In the genomic region with DNA sequence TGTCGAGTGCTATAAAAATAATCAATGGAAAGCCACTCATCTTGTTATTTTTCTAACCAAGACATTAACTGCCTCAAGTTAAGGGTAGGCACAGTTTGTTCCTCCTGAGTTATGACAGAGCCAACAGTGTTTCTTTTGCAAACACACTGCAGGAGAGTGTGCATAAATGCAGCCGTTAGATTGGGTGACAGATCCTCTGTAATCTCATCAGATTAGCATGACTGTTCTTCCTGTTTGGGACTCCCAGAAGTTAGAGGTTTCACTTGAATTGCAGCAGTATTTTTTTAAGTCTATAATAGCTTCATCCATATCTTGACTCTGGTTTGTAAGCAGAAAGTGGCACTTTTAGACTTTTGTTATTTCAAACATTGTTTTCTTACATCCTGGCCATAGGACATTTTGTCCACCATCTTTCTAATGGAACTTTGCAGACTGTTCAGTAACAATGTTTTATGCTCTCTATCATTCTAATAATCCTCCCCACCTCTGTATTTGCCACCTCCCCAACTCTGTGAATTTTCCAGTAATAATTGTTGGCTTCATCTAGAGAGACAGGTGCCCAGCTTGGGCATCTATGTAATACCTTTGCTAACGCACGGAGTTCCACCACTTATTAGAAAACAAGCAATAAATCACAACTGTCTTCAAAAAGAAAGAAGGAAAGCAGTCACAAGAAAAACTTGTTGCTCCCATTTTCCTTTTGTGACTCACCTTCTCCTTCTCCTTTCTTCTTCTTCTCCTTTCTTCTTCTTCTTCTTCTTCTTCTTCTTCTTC, we compare ENCODE assay signal across 1 cellular context.
A peak's percentile ranks its signal among the peaks of the same experiment; 100 is the strongest.
TF ChIP-seq lines count a peak whose summit lies in the region.

No MANE protein-coding gene starts in this region.

TF ChIP-seq in K562, 482 proteins besides CTCF, POLR2A, EP300 and RAD21 (continued from another document and continues in another):
- TF ChIP-seq, protein P1, sequence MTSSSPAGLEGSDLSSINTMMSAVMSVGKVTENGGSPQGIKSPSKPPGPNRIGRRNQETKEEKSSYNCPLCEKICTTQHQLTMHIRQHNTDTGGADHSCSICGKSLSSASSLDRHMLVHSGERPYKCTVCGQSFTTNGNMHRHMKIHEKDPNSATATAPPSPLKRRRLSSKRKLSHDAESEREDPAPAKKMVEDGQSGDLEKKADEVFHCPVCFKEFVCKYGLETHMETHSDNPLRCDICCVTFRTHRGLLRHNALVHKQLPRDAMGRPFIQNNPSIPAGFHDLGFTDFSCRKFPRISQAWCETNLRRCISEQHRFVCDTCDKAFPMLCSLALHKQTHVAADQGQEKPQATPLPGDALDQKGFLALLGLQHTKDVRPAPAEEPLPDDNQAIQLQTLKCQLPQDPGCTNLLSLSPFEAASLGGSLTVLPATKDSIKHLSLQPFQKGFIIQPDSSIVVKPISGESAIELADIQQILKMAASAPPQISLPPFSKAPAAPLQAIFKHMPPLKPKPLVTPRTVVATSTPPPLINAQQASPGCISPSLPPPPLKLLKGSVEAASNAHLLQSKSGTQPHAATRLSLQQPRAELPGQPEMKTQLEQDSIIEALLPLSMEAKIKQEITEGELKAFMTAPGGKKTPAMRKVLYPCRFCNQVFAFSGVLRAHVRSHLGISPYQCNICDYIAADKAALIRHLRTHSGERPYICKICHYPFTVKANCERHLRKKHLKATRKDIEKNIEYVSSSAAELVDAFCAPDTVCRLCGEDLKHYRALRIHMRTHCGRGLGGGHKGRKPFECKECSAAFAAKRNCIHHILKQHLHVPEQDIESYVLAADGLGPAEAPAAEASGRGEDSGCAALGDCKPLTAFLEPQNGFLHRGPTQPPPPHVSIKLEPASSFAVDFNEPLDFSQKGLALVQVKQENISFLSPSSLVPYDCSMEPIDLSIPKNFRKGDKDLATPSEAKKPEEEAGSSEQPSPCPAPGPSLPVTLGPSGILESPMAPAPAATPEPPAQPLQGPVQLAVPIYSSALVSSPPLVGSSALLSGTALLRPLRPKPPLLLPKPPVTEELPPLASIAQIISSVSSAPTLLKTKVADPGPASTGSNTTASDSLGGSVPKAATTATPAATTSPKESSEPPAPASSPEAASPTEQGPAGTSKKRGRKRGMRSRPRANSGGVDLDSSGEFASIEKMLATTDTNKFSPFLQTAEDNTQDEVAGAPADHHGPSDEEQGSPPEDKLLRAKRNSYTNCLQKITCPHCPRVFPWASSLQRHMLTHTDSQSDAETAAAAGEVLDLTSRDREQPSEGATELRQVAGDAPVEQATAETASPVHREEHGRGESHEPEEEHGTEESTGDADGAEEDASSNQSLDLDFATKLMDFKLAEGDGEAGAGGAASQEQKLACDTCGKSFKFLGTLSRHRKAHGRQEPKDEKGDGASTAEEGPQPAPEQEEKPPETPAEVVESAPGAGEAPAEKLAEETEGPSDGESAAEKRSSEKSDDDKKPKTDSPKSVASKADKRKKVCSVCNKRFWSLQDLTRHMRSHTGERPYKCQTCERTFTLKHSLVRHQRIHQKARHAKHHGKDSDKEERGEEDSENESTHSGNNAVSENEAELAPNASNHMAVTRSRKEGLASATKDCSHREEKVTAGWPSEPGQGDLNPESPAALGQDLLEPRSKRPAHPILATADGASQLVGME (CRISPR knock-in tag; IDR thresholded peaks at IDR 0.05) = no peak
- TF ChIP-seq, protein P2, sequence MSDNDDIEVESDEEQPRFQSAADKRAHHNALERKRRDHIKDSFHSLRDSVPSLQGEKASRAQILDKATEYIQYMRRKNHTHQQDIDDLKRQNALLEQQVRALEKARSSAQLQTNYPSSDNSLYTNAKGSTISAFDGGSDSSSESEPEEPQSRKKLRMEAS (CRISPR knock-in tag; IDR thresholded peaks at IDR 0.05) = no peak
- TF ChIP-seq ZNF175 (CRISPR knock-in tag; IDR thresholded peaks at IDR 0.05; ENCODE audit: low read depth) = peak; percentile 59
- TF ChIP-seq HDAC1 (IDR thresholded peaks at IDR 0.05) = no peak
- TF ChIP-seq, protein P3, sequence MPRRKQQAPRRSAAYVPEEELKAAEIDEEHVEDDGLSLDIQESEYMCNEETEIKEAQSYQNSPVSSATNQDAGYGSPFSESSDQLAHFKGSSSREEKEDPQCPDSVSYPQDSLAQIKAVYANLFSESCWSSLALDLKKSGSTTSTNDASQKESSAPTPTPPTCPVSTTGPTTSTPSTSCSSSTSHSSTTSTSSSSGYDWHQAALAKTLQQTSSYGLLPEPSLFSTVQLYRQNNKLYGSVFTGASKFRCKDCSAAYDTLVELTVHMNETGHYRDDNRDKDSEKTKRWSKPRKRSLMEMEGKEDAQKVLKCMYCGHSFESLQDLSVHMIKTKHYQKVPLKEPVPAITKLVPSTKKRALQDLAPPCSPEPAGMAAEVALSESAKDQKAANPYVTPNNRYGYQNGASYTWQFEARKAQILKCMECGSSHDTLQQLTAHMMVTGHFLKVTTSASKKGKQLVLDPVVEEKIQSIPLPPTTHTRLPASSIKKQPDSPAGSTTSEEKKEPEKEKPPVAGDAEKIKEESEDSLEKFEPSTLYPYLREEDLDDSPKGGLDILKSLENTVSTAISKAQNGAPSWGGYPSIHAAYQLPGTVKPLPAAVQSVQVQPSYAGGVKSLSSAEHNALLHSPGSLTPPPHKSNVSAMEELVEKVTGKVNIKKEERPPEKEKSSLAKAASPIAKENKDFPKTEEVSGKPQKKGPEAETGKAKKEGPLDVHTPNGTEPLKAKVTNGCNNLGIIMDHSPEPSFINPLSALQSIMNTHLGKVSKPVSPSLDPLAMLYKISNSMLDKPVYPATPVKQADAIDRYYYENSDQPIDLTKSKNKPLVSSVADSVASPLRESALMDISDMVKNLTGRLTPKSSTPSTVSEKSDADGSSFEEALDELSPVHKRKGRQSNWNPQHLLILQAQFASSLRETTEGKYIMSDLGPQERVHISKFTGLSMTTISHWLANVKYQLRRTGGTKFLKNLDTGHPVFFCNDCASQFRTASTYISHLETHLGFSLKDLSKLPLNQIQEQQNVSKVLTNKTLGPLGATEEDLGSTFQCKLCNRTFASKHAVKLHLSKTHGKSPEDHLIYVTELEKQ (CRISPR knock-in tag; IDR thresholded peaks at IDR 0.05) = no peak
- no peak for TF ChIP-seq HDAC6 (IDR thresholded peaks at IDR 0.05; ENCODE audit: low read depth, low read length)
- no peak for TF ChIP-seq PHF8 (IDR thresholded peaks at IDR 0.05; ENCODE audit: borderline replicate concordance, low read length)
- no peak for TF ChIP-seq ZFPM2 (CRISPR knock-in tag; IDR thresholded peaks at IDR 0.05)
- TF ChIP-seq CC2D1A (IDR thresholded peaks at IDR 0.05) = peak; percentile 34; the same call in 1 of the 2 replicates
- TF ChIP-seq CBFA2T2 (conservative IDR thresholded peaks at IDR 0.05) = no peak; the same call in 1 of the 2 replicates
- TF ChIP-seq RBM25 (IDR thresholded peaks at IDR 0.05; ENCODE audit: low read depth, low read length, severe bottlenecking) = no peak
- TF ChIP-seq FOXK1 (CRISPR knock-in tag; IDR thresholded peaks at IDR 0.05; ENCODE audit: borderline replicate concordance) = no peak
- no peak for TF ChIP-seq HNRNPH1 (optimal IDR thresholded peaks at IDR 0.05; ENCODE audit: low read depth, low read length)
- TF ChIP-seq SNRNP70 (optimal IDR thresholded peaks at IDR 0.05; ENCODE audit: low read depth, low read length) = no peak
- TF ChIP-seq, protein P4, sequence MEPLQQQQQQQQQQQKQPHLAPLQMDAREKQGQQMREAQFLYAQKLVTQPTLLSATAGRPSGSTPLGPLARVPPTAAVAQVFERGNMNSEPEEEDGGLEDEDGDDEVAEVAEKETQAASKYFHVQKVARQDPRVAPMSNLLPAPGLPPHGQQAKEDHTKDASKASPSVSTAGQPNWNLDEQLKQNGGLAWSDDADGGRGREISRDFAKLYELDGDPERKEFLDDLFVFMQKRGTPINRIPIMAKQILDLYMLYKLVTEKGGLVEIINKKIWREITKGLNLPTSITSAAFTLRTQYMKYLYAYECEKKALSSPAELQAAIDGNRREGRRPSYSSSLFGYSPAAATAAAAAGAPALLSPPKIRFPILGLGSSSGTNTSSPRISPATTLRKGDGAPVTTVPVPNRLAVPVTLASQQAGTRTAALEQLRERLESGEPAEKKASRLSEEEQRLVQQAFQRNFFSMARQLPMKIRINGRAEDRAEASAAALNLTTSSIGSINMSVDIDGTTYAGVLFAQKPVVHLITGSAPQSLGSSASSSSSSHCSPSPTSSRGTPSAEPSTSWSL (CRISPR knock-in tag; IDR thresholded peaks at IDR 0.05; ENCODE audit: borderline replicate concordance) = no peak
- TF ChIP-seq KAT2B (IDR thresholded peaks at IDR 0.05; ENCODE audit: low read depth, low read length) = no peak
- no peak for TF ChIP-seq ZBTB1 (CRISPR knock-in tag; IDR thresholded peaks at IDR 0.05; ENCODE audit: borderline replicate concordance, low read depth)
- TF ChIP-seq SMARCA4 (IDR thresholded peaks at IDR 0.05) = peak; percentile 74; the same call in 1 of the 2 replicates
- TF ChIP-seq BRCA1 (IDR thresholded peaks at IDR 0.05) = no peak
- TF ChIP-seq BRCA1 (CRISPR knock-in tag; IDR thresholded peaks at IDR 0.05) = no peak
- no peak for TF ChIP-seq ZNF785 (CRISPR knock-in tag; IDR thresholded peaks at IDR 0.05)
- no peak for TF ChIP-seq MAFK (IDR thresholded peaks at IDR 0.05; ENCODE audit: low read length)
- TF ChIP-seq NELFE (IDR thresholded peaks at IDR 0.05; ENCODE audit: insufficient read depth, insufficient read length) = no peak
- TF ChIP-seq MCM7 (IDR thresholded peaks at IDR 0.05) = no peak
- TF ChIP-seq, protein P5, sequence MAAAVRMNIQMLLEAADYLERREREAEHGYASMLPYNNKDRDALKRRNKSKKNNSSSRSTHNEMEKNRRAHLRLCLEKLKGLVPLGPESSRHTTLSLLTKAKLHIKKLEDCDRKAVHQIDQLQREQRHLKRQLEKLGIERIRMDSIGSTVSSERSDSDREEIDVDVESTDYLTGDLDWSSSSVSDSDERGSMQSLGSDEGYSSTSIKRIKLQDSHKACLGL (CRISPR knock-in tag; IDR thresholded peaks at IDR 0.05; ENCODE audit: borderline replicate concordance, poor library complexity, severe bottlenecking) = no peak
- TF ChIP-seq, protein P6, sequence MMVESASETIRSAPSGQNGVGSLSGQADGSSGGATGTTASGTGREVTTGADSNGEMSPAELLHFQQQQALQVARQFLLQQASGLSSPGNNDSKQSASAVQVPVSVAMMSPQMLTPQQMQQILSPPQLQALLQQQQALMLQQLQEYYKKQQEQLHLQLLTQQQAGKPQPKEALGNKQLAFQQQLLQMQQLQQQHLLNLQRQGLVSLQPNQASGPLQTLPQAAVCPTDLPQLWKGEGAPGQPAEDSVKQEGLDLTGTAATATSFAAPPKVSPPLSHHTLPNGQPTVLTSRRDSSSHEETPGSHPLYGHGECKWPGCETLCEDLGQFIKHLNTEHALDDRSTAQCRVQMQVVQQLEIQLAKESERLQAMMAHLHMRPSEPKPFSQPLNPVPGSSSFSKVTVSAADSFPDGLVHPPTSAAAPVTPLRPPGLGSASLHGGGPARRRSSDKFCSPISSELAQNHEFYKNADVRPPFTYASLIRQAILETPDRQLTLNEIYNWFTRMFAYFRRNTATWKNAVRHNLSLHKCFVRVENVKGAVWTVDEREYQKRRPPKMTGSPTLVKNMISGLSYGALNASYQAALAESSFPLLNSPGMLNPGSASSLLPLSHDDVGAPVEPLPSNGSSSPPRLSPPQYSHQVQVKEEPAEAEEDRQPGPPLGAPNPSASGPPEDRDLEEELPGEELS (CRISPR knock-in tag; IDR thresholded peaks at IDR 0.05; ENCODE audit: borderline replicate concordance) = no peak
- TF ChIP-seq SREBF1 (IDR thresholded peaks at IDR 0.05; ENCODE audit: borderline replicate concordance, low read depth, low read length) = no peak
- TF ChIP-seq, protein P7, sequence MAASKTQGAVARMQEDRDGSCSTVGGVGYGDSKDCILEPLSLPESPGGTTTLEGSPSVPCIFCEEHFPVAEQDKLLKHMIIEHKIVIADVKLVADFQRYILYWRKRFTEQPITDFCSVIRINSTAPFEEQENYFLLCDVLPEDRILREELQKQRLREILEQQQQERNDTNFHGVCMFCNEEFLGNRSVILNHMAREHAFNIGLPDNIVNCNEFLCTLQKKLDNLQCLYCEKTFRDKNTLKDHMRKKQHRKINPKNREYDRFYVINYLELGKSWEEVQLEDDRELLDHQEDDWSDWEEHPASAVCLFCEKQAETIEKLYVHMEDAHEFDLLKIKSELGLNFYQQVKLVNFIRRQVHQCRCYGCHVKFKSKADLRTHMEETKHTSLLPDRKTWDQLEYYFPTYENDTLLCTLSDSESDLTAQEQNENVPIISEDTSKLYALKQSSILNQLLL (CRISPR knock-in tag; IDR thresholded peaks at IDR 0.05; ENCODE audit: borderline replicate concordance) = no peak
- TF ChIP-seq KAT7 (CRISPR knock-in tag; IDR thresholded peaks at IDR 0.05; ENCODE audit: borderline replicate concordance) = no peak
- no peak for TF ChIP-seq ETV5 (CRISPR knock-in tag; IDR thresholded peaks at IDR 0.05; ENCODE audit: low read depth)
- no peak for TF ChIP-seq TGIF2 (CRISPR knock-in tag; IDR thresholded peaks at IDR 0.05)
- TF ChIP-seq, protein P8, sequence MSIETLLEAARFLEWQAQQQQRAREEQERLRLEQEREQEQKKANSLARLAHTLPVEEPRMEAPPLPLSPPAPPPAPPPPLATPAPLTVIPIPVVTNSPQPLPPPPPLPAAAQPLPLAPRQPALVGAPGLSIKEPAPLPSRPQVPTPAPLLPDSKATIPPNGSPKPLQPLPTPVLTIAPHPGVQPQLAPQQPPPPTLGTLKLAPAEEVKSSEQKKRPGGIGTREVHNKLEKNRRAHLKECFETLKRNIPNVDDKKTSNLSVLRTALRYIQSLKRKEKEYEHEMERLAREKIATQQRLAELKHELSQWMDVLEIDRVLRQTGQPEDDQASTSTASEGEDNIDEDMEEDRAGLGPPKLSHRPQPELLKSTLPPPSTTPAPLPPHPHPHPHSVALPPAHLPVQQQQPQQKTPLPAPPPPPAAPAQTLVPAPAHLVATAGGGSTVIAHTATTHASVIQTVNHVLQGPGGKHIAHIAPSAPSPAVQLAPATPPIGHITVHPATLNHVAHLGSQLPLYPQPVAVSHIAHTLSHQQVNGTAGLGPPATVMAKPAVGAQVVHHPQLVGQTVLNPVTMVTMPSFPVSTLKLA (conservative IDR thresholded peaks at IDR 0.05) = no peak
- TF ChIP-seq NBN (IDR thresholded peaks at IDR 0.05; ENCODE audit: low read depth) = no peak
- peak; percentile 67 for TF ChIP-seq MYC (IDR thresholded peaks at IDR 0.05; ENCODE audit: low read depth, low read length)
- no peak for TF ChIP-seq MYC (CRISPR knock-in tag; IDR thresholded peaks at IDR 0.05; ENCODE audit: borderline replicate concordance, low read depth)
- TF ChIP-seq, protein P9, sequence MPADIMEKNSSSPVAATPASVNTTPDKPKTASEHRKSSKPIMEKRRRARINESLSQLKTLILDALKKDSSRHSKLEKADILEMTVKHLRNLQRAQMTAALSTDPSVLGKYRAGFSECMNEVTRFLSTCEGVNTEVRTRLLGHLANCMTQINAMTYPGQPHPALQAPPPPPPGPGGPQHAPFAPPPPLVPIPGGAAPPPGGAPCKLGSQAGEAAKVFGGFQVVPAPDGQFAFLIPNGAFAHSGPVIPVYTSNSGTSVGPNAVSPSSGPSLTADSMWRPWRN (IDR thresholded peaks at IDR 0.05; ENCODE audit: low read depth) = no peak
- no peak for TF ChIP-seq CBX1 (IDR thresholded peaks at IDR 0.05; ENCODE audit: low read depth)
- TF ChIP-seq NR2C1 (IDR thresholded peaks at IDR 0.05) = no peak
- TF ChIP-seq NR2C1 (tag; IDR thresholded peaks at IDR 0.05) = peak; percentile 42; the same call in 1 of the 2 replicates
- no peak for TF ChIP-seq ZNF707 (CRISPR knock-in tag; conservative IDR thresholded peaks at IDR 0.05)
- TF ChIP-seq, protein P10, sequence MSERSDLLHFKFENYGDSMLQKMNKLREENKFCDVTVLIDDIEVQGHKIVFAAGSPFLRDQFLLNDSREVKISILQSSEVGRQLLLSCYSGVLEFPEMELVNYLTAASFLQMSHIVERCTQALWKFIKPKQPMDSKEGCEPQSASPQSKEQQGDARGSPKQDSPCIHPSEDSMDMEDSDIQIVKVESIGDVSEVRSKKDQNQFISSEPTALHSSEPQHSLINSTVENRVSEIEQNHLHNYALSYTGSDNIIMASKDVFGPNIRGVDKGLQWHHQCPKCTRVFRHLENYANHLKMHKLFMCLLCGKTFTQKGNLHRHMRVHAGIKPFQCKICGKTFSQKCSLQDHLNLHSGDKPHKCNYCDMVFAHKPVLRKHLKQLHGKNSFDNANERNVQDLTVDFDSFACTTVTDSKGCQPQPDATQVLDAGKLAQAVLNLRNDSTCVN (CRISPR knock-in tag; IDR thresholded peaks at IDR 0.05) = no peak
- no peak for TF ChIP-seq ZC3H8 (IDR thresholded peaks at IDR 0.05)
- TF ChIP-seq GTF2A2 (tag; IDR thresholded peaks at IDR 0.05) = no peak
